ENCODE assay signal across 18 cellular contexts in genomic region chr5:11853796-11854195, GRCh38. TPM values are rescaled to one million over a fixed set of nuclear protein-coding genes. Genes with fewer than 3 reads are reported as not detected.
DNase-seq lines count a peak whose midpoint lies in the region; ATAC-seq, FAIRE-seq and TF ChIP-seq lines count a peak whose summit lies in the region.
"Had no signal": no experiment of that assay in that cellular context is flagged by ENCODE, and none has a peak within 500 bp of the region (broad histone marks: within the 10 kb centered on the region; RNA-seq: fewer than 3 reads in every experiment).

No MANE protein-coding gene starts in this region.

- no peaks in the 10 kb centered on the region for H3K27me3 ChIP-seq in bronchial epithelial cell (ENCODE audit: control insufficient read depth, insufficient read depth, low read length)

- peak; percentile 5 for ATAC-seq in stimulated activated memory B cell treated with anti-CD40 and anti-IgM and Interleukin-4, amounts not matched to agents 10 μg/mL and 1 μg/mL and 100 μg/mL, for 72 hours
- ATAC-seq in GM18909 (IDR thresholded peaks at IDR 0.05; ENCODE audit: poor library complexity, unreplicated experiment): no peak
- ATAC-seq: A549, GM12878 had no signal

- H3K36me3 ChIP-seq in bronchial epithelial cell (ENCODE audit: control insufficient read depth, insufficient read depth, low read length): no peaks in the 10 kb centered on the region

- no peaks in the 10 kb centered on the region for H3K27me3 Mint-ChIP-seq in stimulated activated memory B cell treated with anti-CD40 and anti-IgM and Interleukin-4, amounts not matched to agents 10 μg/mL and 1 μg/mL and 100 μg/mL, for 72 hours
- H3K27me3 Mint-ChIP-seq: CD4-positive, alpha-beta T cell had no signal

- no peaks in the 10 kb centered on the region for H3K4me1 Mint-ChIP-seq in stimulated activated memory B cell treated with anti-CD40 and anti-IgM and Interleukin-4, amounts not matched to agents 10 μg/mL and 1 μg/mL and 100 μg/mL, for 72 hours

- DNase-seq in HTR-8/SVneo (ENCODE audit: insufficient read length, low spot score) (no peak), bronchial epithelial cell (ENCODE audit: low read depth) (no peak), foreskin melanocyte (no peak)
- DNase-seq in activated CD8-positive, alpha-beta memory T cell treated with anti-CD3 and anti-CD28 coated beads, Interleukin-2, amount 50 U/mL, for 48 hours: no peak
- DNase-seq: AML-193; Caco-2; CD4-positive, alpha-beta T cell; DMS79 treated with DMSO at 0.1 percent for 48 hours; GM23248; HCEC 1CT had no signal

- no peak overlapping the region for H3K4me3 ChIP-seq in bronchial epithelial cell (ENCODE audit: low read depth, low read length)
- H3K4me3 ChIP-seq: A549, GM12878, GM23248 had no signal

- peaks cover 5% of the 10 kb centered on the region for H3K9me3 Mint-ChIP-seq in stimulated activated memory B cell treated with anti-CD40 and anti-IgM and Interleukin-4, amounts not matched to agents 10 μg/mL and 1 μg/mL and 100 μg/mL, for 72 hours

- H3K4me3 Mint-ChIP-seq in stimulated activated memory B cell treated with anti-CD40 and anti-IgM and Interleukin-4, amounts not matched to agents 10 μg/mL and 1 μg/mL and 100 μg/mL, for 72 hours: no peak overlapping the region
- H3K4me3 Mint-ChIP-seq: CD4-positive, alpha-beta T cell had no signal

- peak; percentile 26 for FAIRE-seq in HTR-8/SVneo (lab: Jason Lieb, UNC)
- FAIRE-seq in bronchial epithelial cell (lab: Jason Lieb, UNC): peak; percentile 18
- FAIRE-seq: A549, D721Med, GM12878, GM19239, H54 had no signal

- TF ChIP-seq CTCF in bronchial epithelial cell (IDR thresholded peaks at IDR 0.05; ENCODE audit: insufficient read depth, low read length, severe bottlenecking): no peak

- H3K36me3 Mint-ChIP-seq in stimulated activated memory B cell treated with anti-CD40 and anti-IgM and Interleukin-4, amounts not matched to agents 10 μg/mL and 1 μg/mL and 100 μg/mL, for 72 hours: no peaks in the 10 kb centered on the region

- H3K27ac Mint-ChIP-seq in stimulated activated memory B cell treated with anti-CD40 and anti-IgM and Interleukin-4, amounts not matched to agents 10 μg/mL and 1 μg/mL and 100 μg/mL, for 72 hours: no peak overlapping the region
- H3K27ac Mint-ChIP-seq: CD4-positive, alpha-beta T cell had no signal

RNA-seq across cellular contexts. Expression of gene CTNND2, which starts 50.5 kb away (rescaled TPM):
- not detected in 2 replicates for total RNA-seq in bronchial epithelial cell
- total RNA-seq: GM12878, GM23248, HT-29 had no signal
